Comparison of ENCODE assay signal across 26 cellular contexts in the genomic region with DNA sequence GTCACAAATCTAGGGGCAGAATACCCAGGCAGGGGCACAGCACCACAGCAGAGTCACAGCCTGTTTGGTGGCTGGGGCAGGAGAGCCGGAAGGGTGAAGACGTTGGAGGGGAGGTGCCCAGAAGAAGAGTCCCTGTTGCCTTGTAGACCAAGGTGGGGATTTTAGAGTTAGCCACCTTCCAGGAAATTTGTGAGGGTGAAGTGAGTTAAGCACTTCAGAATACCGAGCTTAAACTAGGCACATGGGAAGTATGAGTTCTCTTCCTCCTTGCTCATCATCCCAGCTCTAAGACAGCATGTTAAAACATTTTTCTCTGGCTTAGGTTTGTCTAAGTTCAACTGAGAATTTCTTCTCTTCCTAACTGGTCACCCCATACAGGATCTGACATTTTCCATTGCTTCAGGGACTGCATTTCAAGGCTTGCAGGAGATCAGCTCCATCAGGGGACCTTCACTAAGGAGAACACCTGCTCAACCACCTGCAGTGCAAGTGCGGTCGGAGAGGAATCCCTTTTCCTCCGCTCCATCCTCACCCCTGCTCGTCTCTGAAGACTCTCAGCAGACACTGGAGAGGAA.
"Had no signal": no experiment of that assay in that cellular context is flagged by ENCODE, and none has a peak within 500 bp of the region (broad histone marks: within the 10 kb centered on the region; RNA-seq: fewer than 3 reads in every experiment).

No MANE protein-coding gene starts in this region.

- H3K4me1 ChIP-seq: gastrocnemius medialis, parathyroid adenoma, upper lobe of right lung, uterus had no signal

- H3K36me3 ChIP-seq: gastrocnemius medialis, neutrophil, thoracic aorta, tibial nerve, upper lobe of right lung, uterus had no signal

- H3K4me3 ChIP-seq: gastrocnemius medialis, lung, mucosa of descending colon, smooth muscle cell, thoracic aorta, tibial nerve, upper lobe of right lung, uterus had no signal

- ATAC-seq: esophagus mucosa; gastrocnemius medialis; left lobe of liver; mucosa of descending colon; natural killer cell treated with Interleukin-12 subunit alpha and Interleukin-12 subunit beta and Interleukin-15 and Interleukin-18, amount 100 ng/mL, for 72 hours; sciatic nerve; stimulated activated naive CD8-positive, alpha-beta T cell treated with anti-CD3 and anti-CD28 coated beads, Interleukin-15, amount 100 ng/mL, for 72 hours; upper lobe of right lung had no signal

- H3K79me2 ChIP-seq: parathyroid adenoma had no signal

- H3K9me3 ChIP-seq: upper lobe of right lung, uterus had no signal

- H2AFZ ChIP-seq: parathyroid adenoma had no signal

- H3K27ac ChIP-seq: gastrocnemius medialis, neutrophil, parathyroid adenoma, thoracic aorta, tibial nerve, upper lobe of right lung, uterus had no signal

- H3K27me3 ChIP-seq: gastrocnemius medialis, neutrophil, tibial nerve, upper lobe of right lung, uterus had no signal

- FAIRE-seq: keratinocyte had no signal

- H3K4me2 ChIP-seq: smooth muscle cell had no signal

- DNase-seq: cortex of kidney; effector CD4-positive, alpha-beta T cell; foreskin fibroblast; gastrocnemius medialis; mesenchymal stem cell; mucosa of descending colon; naive B cell; stimulated activated CD4-positive, alpha-beta T cell treated with anti-CD3 and anti-CD28 coated beads, Interleukin-12 subunit alpha, Interleukin-12 subunit beta, amount 100 ng/mL, for 4 hours; stimulated activated CD4-positive, alpha-beta T cell treated with anti-CD3 and anti-CD28 coated beads, Interleukin-1b, Interleukin-23, amount 100 ng/mL, for 48 hours; stimulated activated CD4-positive, alpha-beta T cell treated with anti-CD3 and anti-CD28 coated beads, Interleukin-4, amount 100 ng/mL, for 1 hour; stimulated activated CD8-positive, alpha-beta memory T cell treated with anti-CD3 and anti-CD28 coated beads, Interleukin-4, amount 100 ng/mL, for 48 hours; stimulated activated naive CD4-positive, alpha-beta T cell; stimulated activated naive CD8-positive, alpha-beta T cell treated with anti-CD3 and anti-CD28 coated beads, Interleukin-15, amount 100 ng/mL, for 72 hours; upper lobe of right lung; uterus had no signal
